In genomic region chr17:49889500-49889899, GRCh38 we compare ENCODE assay signal across 22 cellular contexts. TPM values are rescaled to one million over a fixed set of nuclear protein-coding genes. Genes with fewer than 3 reads are reported as not detected.
DNase-seq lines count a peak whose midpoint lies in the region; TF ChIP-seq lines count a peak whose summit lies in the region.
"Had no signal": no experiment of that assay in that cellular context is flagged by ENCODE, and none has a peak within 500 bp of the region (broad histone marks: within the 10 kb centered on the region; RNA-seq: fewer than 3 reads in every experiment).

No MANE protein-coding gene starts in this region.

- no TSS peak for BruUV-seq in MCF 10A (replicated peaks; lab: Mats Ljungman, UMichigan)

- peaks cover 37% of the 10 kb centered on the region for H3K27me3 Mint-ChIP-seq in MCF 10A (ENCODE audit: insufficient read depth, unreplicated experiment)
- peaks cover 58% of the 10 kb centered on the region for H3K27me3 Mint-ChIP-seq in endodermal cell (ENCODE audit: insufficient read depth)

- H3K27ac ChIP-seq in endodermal cell (ENCODE audit: low read depth, low read length) (no peak overlapping the region), thymus (ENCODE audit: low read depth) (peak overlapping the region; percentile 36)
- H3K27ac ChIP-seq: SJCRH30 had no signal

- no peak overlapping the region for H3K4me3 ChIP-seq in endodermal cell (ENCODE audit: low read length)
- H3K4me3 ChIP-seq in thymus (ENCODE audit: low read length): no peak overlapping the region
- H3K4me3 ChIP-seq: K562, SJCRH30 had no signal

- H3K4me3 Mint-ChIP-seq in MCF 10A (ENCODE audit: unreplicated experiment) (no peak overlapping the region), endodermal cell (no peak overlapping the region)
- H3K4me3 Mint-ChIP-seq: CD8-positive, alpha-beta T cell had no signal

- H3K36me3 Mint-ChIP-seq in MCF 10A (ENCODE audit: insufficient read depth, unreplicated experiment) (no peaks in the 10 kb centered on the region), endodermal cell (ENCODE audit: low read depth) (no peaks in the 10 kb centered on the region)
- H3K36me3 Mint-ChIP-seq: CD8-positive, alpha-beta T cell had no signal

- in situ Hi-C loops in T47D (cut with HindIII; ENCODE audit: low pct_unique_long_range_greater_than_20kb, low sequenced_read_pairs): no loop called here

- H3K4me1 ChIP-seq in endodermal cell (ENCODE audit: control insufficient read depth, insufficient read depth, low read length) (no peaks in the 10 kb centered on the region), thymus (ENCODE audit: control insufficient read depth, insufficient read depth, low read length) (no peaks in the 10 kb centered on the region)
- H3K4me1 ChIP-seq: SJCRH30 had no signal

- DNase-seq in T47D (ENCODE audit: low read depth in 1 of 2, low spot score in 1 of 2): peak; percentile 80 to 89
- no peak for DNase-seq in MCF 10A (ENCODE audit: unreplicated experiment)
- DNase-seq in endodermal cell: peak; percentile 65
- DNase-seq in islet precursor cell: peak; percentile 78
- DNase-seq in NCI-H748 treated with DMSO at 0.1 percent for 48 hours (lab: John Stamatoyannopoulos, UW): no peak
- DNase-seq in AML-193 (lab: John Stamatoyannopoulos, UW): no peak
- no peak for DNase-seq in GDM1 (lab: John Stamatoyannopoulos, UW)
- DNase-seq: 8988T; C1 segment of cervical spinal cord; CD8-positive, alpha-beta T cell; MM.1S; NCI-H1048; NCI-H1417 treated with DMSO at 0.1 percent for 48 hours; NCI-H187 treated with DMSO at 0.1 percent for 48 hours; NCI-H226; NCI-H510A treated with DMSO at 0.1 percent for 48 hours; NCI-H774; SJCRH30 had no signal

- H3K27me3 ChIP-seq in endodermal cell (ENCODE audit: control insufficient read depth, insufficient read depth, low read length, poor library complexity, severe bottlenecking) (peaks cover 17% of the 10 kb centered on the region), thymus (ENCODE audit: control insufficient read depth, insufficient read depth) (peaks cover 20% of the 10 kb centered on the region)

- peaks cover 2% of the 10 kb centered on the region for H3K4me1 Mint-ChIP-seq in MCF 10A (ENCODE audit: insufficient read depth, unreplicated experiment)
- H3K4me1 Mint-ChIP-seq in endodermal cell: peaks cover 7% of the 10 kb centered on the region

- H3K9me3 Mint-ChIP-seq in MCF 10A (ENCODE audit: unreplicated experiment) (no peaks in the 10 kb centered on the region), endodermal cell (no peaks in the 10 kb centered on the region)
- H3K9me3 Mint-ChIP-seq: CD8-positive, alpha-beta T cell had no signal

- WGBS in endodermal cell (ENCODE audit: insufficient coverage in 1 of 2, insufficient read length in 1 of 2), 2 experiments: 93 to 95% methylated on average over 8 to 12 of the region's 12 CpGs
- 93% methylated on average over 12 of the region's 12 CpGs for WGBS in thymus

- POLR2A ChIA-PET in MCF 10A (lab: Yijun Ruan, JAX): interaction anchor here (1.0 kb wide), 1 partner anchor 56 kb away, joined by 4 read pairs; no protein-coding TSS in a partner anchor

- intact Hi-C loops in MCF 10A (cut with micrococcal nuclease): no loop called here

- H3K9ac ChIP-seq in endodermal cell (ENCODE audit: extremely low read depth, low read length, poor library complexity, severe bottlenecking): no peak overlapping the region

- H3K9me3 ChIP-seq in endodermal cell (ENCODE audit: control insufficient read depth, low read length) (no peaks in the 10 kb centered on the region), thymus (ENCODE audit: control insufficient read depth) (no peaks in the 10 kb centered on the region)
- H3K9me3 ChIP-seq: SJCRH30 had no signal

- H3K36me3 ChIP-seq in endodermal cell (ENCODE audit: control insufficient read depth, insufficient read depth, low read length) (no peaks in the 10 kb centered on the region), thymus (ENCODE audit: control insufficient read depth, insufficient read depth) (no peaks in the 10 kb centered on the region)
- H3K36me3 ChIP-seq: SJCRH30 had no signal

- TF ChIP-seq CTCF in MCF 10A (IDR thresholded peaks at IDR 0.05; ENCODE audit: unreplicated experiment) (no peak), endodermal cell (conservative IDR thresholded peaks at IDR 0.05) (no peak)

- CTCF ChIA-PET in MCF 10A (lab: Yijun Ruan, JAX): interaction anchor here (0.8 to 1.4 kb wide), 5 partner anchors 9 to 108 kb away, joined by 3 to 6 read pairs (median 3); no protein-coding TSS in a partner anchor

- H3K27ac Mint-ChIP-seq in MCF 10A (ENCODE audit: low read depth, unreplicated experiment): no peak overlapping the region
- no peak overlapping the region for H3K27ac Mint-ChIP-seq in endodermal cell
- H3K27ac Mint-ChIP-seq: CD8-positive, alpha-beta T cell had no signal

RNA-seq across cellular contexts. Expression of gene TAC4, which starts 41.6 kb away (rescaled TPM):
- not detected in 2 replicates for total RNA-seq in MCF 10A (2022)
- 1 to 10 TPM; 1.5 to 3.2 TPM for total RNA-seq in endodermal cell
- not detected for polyA plus RNA-seq in endodermal cell (2013, experiment 1 of 2)
- not detected for polyA plus RNA-seq in endodermal cell (2013, experiment 2 of 2)
- polyA plus RNA-seq in thymus: 0.32 TPM
- total RNA-seq: CD8-positive, alpha-beta T cell; H1; K562; LHCN-M2; SJCRH30 had no signal

Comparison
In these comparisons a context has a peak if more than half of its experiments do, and no peak if none do; other contexts are left out.
1. DNase-seq: peak in T47D (2 of 2), endodermal cell (single experiment) and islet precursor cell (single experiment); none in MCF 10A (single experiment), NCI-H748 treated with DMSO at 0.1 percent for 48 hours (single experiment), AML-193 (0 of 2) and GDM1 (single experiment).